Comparison of ENCODE assay signal across 9 cellular contexts in the genomic region with DNA sequence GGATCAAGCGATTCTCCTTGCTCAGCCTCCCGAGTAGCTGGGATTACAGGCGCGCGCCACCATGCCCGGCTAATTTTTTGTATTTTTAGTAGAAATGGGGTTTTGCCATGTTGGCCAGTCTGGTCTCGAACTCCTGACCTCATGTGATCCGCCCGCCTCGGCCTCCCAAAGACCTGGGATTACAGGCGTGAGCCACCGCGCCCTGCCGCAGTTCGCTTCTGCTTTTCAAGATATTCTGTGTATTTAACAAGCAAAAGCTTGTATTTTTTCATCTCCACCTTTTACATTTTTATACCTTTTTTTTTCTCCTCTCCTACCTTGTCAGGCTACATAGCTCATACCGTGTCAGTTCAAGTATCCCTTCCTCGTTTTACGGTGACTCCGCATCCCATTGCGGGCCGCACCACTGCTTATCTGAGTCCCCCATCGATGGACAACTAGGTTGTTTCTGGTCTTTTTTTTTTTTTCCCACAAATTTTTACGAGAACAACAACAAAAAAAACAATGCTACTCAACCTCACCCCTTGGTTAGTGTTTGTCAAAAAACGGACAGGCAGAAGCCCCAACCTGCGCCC. TPM values are rescaled to one million over a fixed set of nuclear protein-coding genes. Genes with fewer than 3 reads are reported as not detected.
DNase-seq lines count a peak whose midpoint lies in the region; ATAC-seq and TF ChIP-seq lines count a peak whose summit lies in the region.
"Not testable (repeated sequence)": the region's sequence is repeated elsewhere in the genome, so short reads cannot be mapped to it uniquely, and the experiment has no call there.
"Had no signal": no experiment of that assay in that cellular context is flagged by ENCODE, and none has a peak within 500 bp of the region (broad histone marks: within the 10 kb centered on the region; RNA-seq: fewer than 3 reads in every experiment).

No MANE protein-coding gene starts in this region.

- H3K27ac Mint-ChIP-seq in HFFc6 = peak overlapping the region; percentile 96
- H3K27ac Mint-ChIP-seq in activated naive CD4-positive, alpha-beta T cell treated with anti-CD3 and anti-CD28 coated beads, Interleukin-2, amount 50 U/mL, for 24 hours = peak overlapping the region; percentile 92
- H3K27ac Mint-ChIP-seq in effector memory CD8-positive, alpha-beta T cell = peak overlapping the region; percentile 83 to 93
- not testable (repeated sequence) for H3K27ac Mint-ChIP-seq in nephron progenitor cell

- H3K9me3 ChIP-seq in BLaER1 treated with 17β-estradiol and CSF1 and Interleukin-3, amounts not matched to agents 10 nM and 100 nM (replicated peaks in 1 of 11); iPS-15b (ENCODE audit: control insufficient read depth, insufficient read depth, low read length); stomach smooth muscle (ENCODE audit: control insufficient read depth in 2 of 2, low read length in 2 of 2): not testable (repeated sequence)

- H3K4me1 Mint-ChIP-seq in HFFc6 (ENCODE audit: low read depth) (peaks cover 30% of the 10 kb centered on the region), nephron progenitor cell (peaks cover 17% of the 10 kb centered on the region)
- peaks cover 23% of the 10 kb centered on the region for H3K4me1 Mint-ChIP-seq in activated naive CD4-positive, alpha-beta T cell treated with anti-CD3 and anti-CD28 coated beads, Interleukin-2, amount 50 U/mL, for 24 hours
- H3K4me1 Mint-ChIP-seq in effector memory CD8-positive, alpha-beta T cell (ENCODE audit: low read depth in 2 of 2) = peaks cover 18 to 27% of the 10 kb centered on the region in 2 donors

- H3K9me3 Mint-ChIP-seq in HFFc6; activated naive CD4-positive, alpha-beta T cell treated with anti-CD3 and anti-CD28 coated beads, Interleukin-2, amount 50 U/mL, for 24 hours; effector memory CD8-positive, alpha-beta T cell; nephron progenitor cell: not testable (repeated sequence)

- H3K36me3 Mint-ChIP-seq in HFFc6 (ENCODE audit: low read depth); activated naive CD4-positive, alpha-beta T cell treated with anti-CD3 and anti-CD28 coated beads, Interleukin-2, amount 50 U/mL, for 24 hours; nephron progenitor cell (ENCODE audit: low read depth): not testable (repeated sequence)
- peaks cover 19% of the 10 kb centered on the region for H3K36me3 Mint-ChIP-seq in effector memory CD8-positive, alpha-beta T cell (ENCODE audit: insufficient read depth)

- H3K4me3 Mint-ChIP-seq in HFFc6 = peak overlapping the region; percentile 90
- peak overlapping the region; percentile 89 for H3K4me3 Mint-ChIP-seq in activated naive CD4-positive, alpha-beta T cell treated with anti-CD3 and anti-CD28 coated beads, Interleukin-2, amount 50 U/mL, for 24 hours
- peak overlapping the region; percentile 84 to 85 for H3K4me3 Mint-ChIP-seq in effector memory CD8-positive, alpha-beta T cell
- H3K4me3 Mint-ChIP-seq in nephron progenitor cell = peak overlapping the region; percentile 88

- peak overlapping the region in 8 of 11 experiments; percentile 32 to 85 (median 64); a peak in 14 of 22 replicates for H3K27ac ChIP-seq in BLaER1 treated with 17β-estradiol and CSF1 and Interleukin-3, amounts not matched to agents 10 nM and 100 nM
- peak overlapping the region; percentile 90 for H3K27ac ChIP-seq in RWPE1
- peak overlapping the region; percentile 89 for H3K27ac ChIP-seq in stomach smooth muscle (ENCODE audit: low read length)

- not testable (repeated sequence) for H3K27me3 ChIP-seq in BLaER1 treated with 17β-estradiol and CSF1 and Interleukin-3, amounts not matched to agents 10 nM and 100 nM; iPS-15b (ENCODE audit: control insufficient read depth, insufficient read depth, low read length); stomach smooth muscle (ENCODE audit: control insufficient read depth in 1 of 2, insufficient read depth in 2 of 2, low read length in 2 of 2)

- peak overlapping the region; percentile 61 to 88 (median 81); a peak in 21 of 22 replicates for H3K9ac ChIP-seq in BLaER1 treated with 17β-estradiol and CSF1 and Interleukin-3, amounts not matched to agents 10 nM and 100 nM
- not testable (repeated sequence) for H3K9ac ChIP-seq in iPS-15b (ENCODE audit: low read depth, low read length)
- peak overlapping the region; percentile 55 to 71 for H3K9ac ChIP-seq in stomach smooth muscle (ENCODE audit: low read length in 2 of 2)

- H3K4me3 ChIP-seq in BLaER1 treated with 17β-estradiol and CSF1 and Interleukin-3, amounts not matched to agents 10 nM and 100 nM = peak overlapping the region; percentile 59 to 75 (median 66)
- H3K4me3 ChIP-seq in iPS-15b (ENCODE audit: low read depth, low read length) (peak overlapping the region; percentile 74), stomach smooth muscle (ENCODE audit: low read length in 2 of 2) (peak overlapping the region; percentile 67 to 72)

- H4K20me1 ChIP-seq in BLaER1 treated with 17β-estradiol and CSF1 and Interleukin-3, amounts not matched to agents 10 nM and 100 nM = not testable (repeated sequence)

- not testable (repeated sequence) for DNase-seq in HFFc6; RWPE1 (ENCODE audit: low spot score); effector memory CD8-positive, alpha-beta T cell; nephron progenitor cell

- CTCF ChIA-PET in RWPE1 (lab: Yijun Ruan, JAX) = interaction anchor here (0.6 to 1.3 kb wide), 7 partner anchors 17 to 228 kb away, joined by 3 to 7 read pairs (median 4); partner anchors contain the start of gene NAPA

- not testable (repeated sequence) for H3K36me3 ChIP-seq in BLaER1 treated with 17β-estradiol and CSF1 and Interleukin-3, amounts not matched to agents 10 nM and 100 nM; iPS-15b (ENCODE audit: control insufficient read depth, insufficient read depth, low read length); stomach smooth muscle (ENCODE audit: control insufficient read depth in 2 of 2, insufficient read depth in 2 of 2, low read length in 2 of 2)

- ATAC-seq in effector memory CD8-positive, alpha-beta T cell (replicated peaks) = not testable (repeated sequence)

- H3K27me3 Mint-ChIP-seq in HFFc6 (ENCODE audit: insufficient read depth); activated naive CD4-positive, alpha-beta T cell treated with anti-CD3 and anti-CD28 coated beads, Interleukin-2, amount 50 U/mL, for 24 hours; effector memory CD8-positive, alpha-beta T cell: not testable (repeated sequence)
- peaks cover 52% of the 10 kb centered on the region for H3K27me3 Mint-ChIP-seq in nephron progenitor cell (ENCODE audit: low read depth, poor library complexity)

- peak overlapping the region; percentile 71 to 88 (median 80) for H3K4me2 ChIP-seq in BLaER1 treated with 17β-estradiol and CSF1 and Interleukin-3, amounts not matched to agents 10 nM and 100 nM

- POLR2A ChIA-PET in RWPE1 (lab: Yijun Ruan, JAX; ENCODE audit: low non-redundant PET) = interaction anchor here (0.6 to 1.8 kb wide), 6 partner anchors 11 to 291 kb away, joined by 3 to 5 read pairs (median 4); no protein-coding TSS in a partner anchor

- peaks cover 16 to 69% (median 36%) of the 10 kb centered on the region in 10 experiments for H3K4me1 ChIP-seq in BLaER1 treated with 17β-estradiol and CSF1 and Interleukin-3, amounts not matched to agents 10 nM and 100 nM
- H3K4me1 ChIP-seq in iPS-15b (ENCODE audit: control insufficient read depth, insufficient read depth, low read length) = not testable (repeated sequence)
- peaks cover 19% of the 10 kb centered on the region for H3K4me1 ChIP-seq in stomach smooth muscle (ENCODE audit: control insufficient read depth, insufficient read depth, low read length)

- not testable (repeated sequence) for TF ChIP-seq CTCF in HFFc6 (IDR thresholded peaks at IDR 0.05); RWPE1 (conservative IDR thresholded peaks at IDR 0.05; ENCODE audit: low read depth); nephron progenitor cell (IDR thresholded peaks at IDR 0.05)

RNA-seq across cellular contexts. Expression of gene BICRA, which starts 9.2 kb away (rescaled TPM):
- total RNA-seq in HFFc6 (2021; fragmentation: NEBNext Ultra II Directional; extraction: Animal tissue kit (Norgen Biotek cat#: 25700)) = 10 to 100 TPM; 11.8 to 16.7 (median 15.5) TPM

RNA-seq across cellular contexts. Expression of gene ZNF541, which starts 26.8 kb away (rescaled TPM):
- under 1 TPM in 1 of 6 experiments, not detected in 5; 0.26 TPM for total RNA-seq in HFFc6 (2021; fragmentation: NEBNext Ultra II Directional; extraction: Animal tissue kit (Norgen Biotek cat#: 25700))
- total RNA-seq: SK-MEL-5 had no signal
